In genomic region chr14:63673255-63673654, GRCh38 we compare ENCODE assay signal across 19 cellular contexts.
"Had no signal": no experiment of that assay in that cellular context is flagged by ENCODE, and none has a peak within 500 bp of the region (broad histone marks: within the 10 kb centered on the region; RNA-seq: fewer than 3 reads in every experiment).

No MANE protein-coding gene starts in this region.

- H3K27me3 Mint-ChIP-seq: naive thymus-derived CD8-positive, alpha-beta T cell; progenitor cell of endocrine pancreas had no signal

- H3K4me3 ChIP-seq: heart left ventricle, mucosa of descending colon, neural progenitor cell, ovary, smooth muscle cell, upper lobe of left lung, uterus had no signal

- FAIRE-seq: frontal cortex, islet of Langerhans had no signal

- H3K27ac Mint-ChIP-seq: neural progenitor cell had no signal

- ATAC-seq: esophagus mucosa; heart left ventricle; mucosa of descending colon; naive thymus-derived CD8-positive, alpha-beta T cell; right cardiac atrium had no signal

- H3K27me3 ChIP-seq: heart left ventricle, neural progenitor cell, ovary, upper lobe of left lung, uterus had no signal

- H3K36me3 ChIP-seq: neural progenitor cell, ovary, uterus had no signal

- DNase-seq: effector memory CD4-positive, alpha-beta T cell; heart left ventricle; hypothalamus; mammary epithelial cell; mucosa of descending colon; naive thymus-derived CD8-positive, alpha-beta T cell; nucleus accumbens; ovary; right cardiac atrium; stimulated activated CD4-positive, alpha-beta T cell treated with anti-CD3 and anti-CD28 coated beads, Interleukin-2, amount 100 ng/mL, for 48 hours; stimulated activated naive CD4-positive, alpha-beta T cell treated with Interleukin-2 at 50 U/mL for 16 hours; upper lobe of left lung; uterus had no signal

- H3K9me3 ChIP-seq: heart left ventricle, mucosa of descending colon, ovary, upper lobe of left lung, uterus had no signal

- H3K9me3 Mint-ChIP-seq: naive thymus-derived CD8-positive, alpha-beta T cell; neural progenitor cell had no signal

- H3K4me2 ChIP-seq: neural progenitor cell, smooth muscle cell had no signal

- H3K27ac ChIP-seq: heart left ventricle, neural progenitor cell, ovary, upper lobe of left lung, uterus had no signal

- H3K4me1 ChIP-seq: heart left ventricle, neural progenitor cell, upper lobe of left lung, uterus had no signal

- H3K9ac ChIP-seq: neural progenitor cell had no signal

- H2AFZ ChIP-seq: neural progenitor cell had no signal

- H3K36me3 Mint-ChIP-seq: neural progenitor cell had no signal

- H3K4me3 Mint-ChIP-seq: naive thymus-derived CD8-positive, alpha-beta T cell had no signal
